Comparison of ENCODE assay signal across 8 cellular contexts in genomic region chr12:111409403-111410228, GRCh38. TPM values are rescaled to one million over a fixed set of nuclear protein-coding genes. Genes with fewer than 3 reads are reported as not detected.
DNase-seq lines count a peak whose midpoint lies in the region; ATAC-seq and TF ChIP-seq lines count a peak whose summit lies in the region.

No MANE protein-coding gene starts in this region.

- peaks cover 19% of the 10 kb centered on the region for H3K36me3 Mint-ChIP-seq in central memory CD8-positive, alpha-beta T cell (ENCODE audit: insufficient read depth)

- no peaks in the 10 kb centered on the region for H3K36me3 ChIP-seq in SJCRH30

- peak overlapping the region; percentile 78 for H3K4me3 ChIP-seq in GM12864 (ENCODE audit: low read depth, low read length)
- H3K4me3 ChIP-seq in SJCRH30, result peak overlapping the region; percentile 5; the same call in 1 of the 2 replicates
- H3K4me3 ChIP-seq in mononuclear cell (ENCODE audit: low read length), result peak overlapping the region; percentile 26

- peaks cover 78% of the 10 kb centered on the region for H3K4me1 Mint-ChIP-seq in central memory CD8-positive, alpha-beta T cell

- H3K9me3 ChIP-seq in SJCRH30 (replicated peaks) (no peaks in the 10 kb centered on the region), mononuclear cell (ENCODE audit: low read depth, low read length) (no peaks in the 10 kb centered on the region)

- no peak for ATAC-seq in central memory CD8-positive, alpha-beta T cell (replicated peaks; ENCODE audit: extremely low read depth, poor library complexity, severe bottlenecking)
- ATAC-seq in GM21825 (IDR thresholded peaks at IDR 0.05; ENCODE audit: unreplicated experiment), result no peak
- ATAC-seq in HG02588 (IDR thresholded peaks at IDR 0.05; ENCODE audit: unreplicated experiment), result no peak

- peak overlapping the region; percentile 76 for H3K4me3 Mint-ChIP-seq in central memory CD8-positive, alpha-beta T cell

- TF ChIP-seq CTCF in GM12864 (IDR thresholded peaks at IDR 0.05; ENCODE audit: low read depth, low read length, missing control alignments) (no peak), GM20000 (IDR thresholded peaks at IDR 0.05; ENCODE audit: extremely low read depth, missing control alignments) (no peak)

- DNase-seq in GM12864 (ENCODE audit: low read depth), result no peak
- DNase-seq in SJCRH30, result peak; percentile 86 to 90
- no peak for DNase-seq in central memory CD8-positive, alpha-beta T cell (ENCODE audit: low spot score in 2 of 2)
- no peak for DNase-seq in GM20000 (ENCODE audit: low spot score)
- no peak for DNase-seq in NOMO-1 treated with dmso at 0.1 percent for 144 hours (lab: John Stamatoyannopoulos, UW; ENCODE audit: unreplicated experiment)

- no peaks in the 10 kb centered on the region for H3K27me3 Mint-ChIP-seq in central memory CD8-positive, alpha-beta T cell

- H3K27me3 ChIP-seq in SJCRH30, result no peaks in the 10 kb centered on the region
- H3K27me3 ChIP-seq in mononuclear cell (ENCODE audit: insufficient read depth, low read length), result no peaks in the 10 kb centered on the region

- H3K27ac ChIP-seq in SJCRH30, result peak overlapping the region; percentile 77

- no peaks in the 10 kb centered on the region for H3K9me3 Mint-ChIP-seq in central memory CD8-positive, alpha-beta T cell

- peak overlapping the region; percentile 89 for H3K27ac Mint-ChIP-seq in central memory CD8-positive, alpha-beta T cell (ENCODE audit: low read depth)

- H3K4me1 ChIP-seq in SJCRH30, result peaks cover 48% of the 10 kb centered on the region
- H3K4me1 ChIP-seq in mononuclear cell (ENCODE audit: insufficient read depth, low read length), result peaks cover 84% of the 10 kb centered on the region

RNA-seq across cellular contexts. Expression of gene SH2B3, which starts 3.9 kb away (rescaled TPM):
- total RNA-seq in SJCRH30 (2014; rRNA removed; shearing (Covaris generic)), result 11.1 and 13.2 TPM in 2 replicates
- total RNA-seq in mononuclear cell, result 137 TPM

RNA-seq across cellular contexts. Expression of gene PHETA1, which starts 40.7 kb away (rescaled TPM):
- 4.0 and 4.2 TPM in 2 replicates for total RNA-seq in SJCRH30 (2014; rRNA removed; shearing (Covaris generic))
- 2.7 TPM for total RNA-seq in mononuclear cell

Comparison
In these comparisons a context has a peak if more than half of its experiments do, and no peak if none do; other contexts are left out.
1. DNase-seq: peak in SJCRH30 (2 of 2); none in GM12864 (single experiment), central memory CD8-positive, alpha-beta T cell (0 of 2), GM20000 (single experiment) and NOMO-1 treated with dmso at 0.1 percent for 144 hours (single experiment).
2. H3K4me3 ChIP-seq: peak in every context shown above with its lines; median percentile 78 in GM12864; 26 in mononuclear cell; 5 in SJCRH30.